20 cellular contexts compared by ENCODE assay signal in genomic region chr11:111412293-111412692, GRCh38. TPM values are rescaled to one million over a fixed set of nuclear protein-coding genes. Genes with fewer than 3 reads are reported as not detected.
"Had no signal": no experiment of that assay in that cellular context is flagged by ENCODE, and none has a peak within 500 bp of the region (broad histone marks: within the 10 kb centered on the region; RNA-seq: fewer than 3 reads in every experiment).

No MANE protein-coding gene starts in this region.

- H3K27ac Mint-ChIP-seq: activated naive CD8-positive, alpha-beta T cell treated with anti-CD3 and anti-CD28 coated beads, Interleukin-2, amount 10 ng/mL, durations not matched to agents 7 days and 5 days; naive thymus-derived CD8-positive, alpha-beta T cell; T-helper 17 cell had no signal

- H3K27me3 Mint-ChIP-seq: naive thymus-derived CD8-positive, alpha-beta T cell had no signal

- FAIRE-seq: pancreas had no signal

- ATAC-seq: foreskin keratinocyte; mucosa of descending colon; naive thymus-derived CD8-positive, alpha-beta T cell; pancreas; T-helper 17 cell had no signal

- H3K4me3 Mint-ChIP-seq: activated naive CD8-positive, alpha-beta T cell treated with anti-CD3 and anti-CD28 coated beads, Interleukin-2, amount 10 ng/mL, durations not matched to agents 7 days and 5 days; naive thymus-derived CD8-positive, alpha-beta T cell; T-helper 17 cell had no signal

- H3K9me3 Mint-ChIP-seq: activated naive CD8-positive, alpha-beta T cell treated with anti-CD3 and anti-CD28 coated beads, Interleukin-2, amount 10 ng/mL, durations not matched to agents 7 days and 5 days had no signal

- H3K27ac ChIP-seq: brain microvascular endothelial cell, foreskin keratinocyte, left ventricle myocardium inferior, pancreas, sigmoid colon, spleen, tibial nerve, uterus had no signal

- H3K27me3 ChIP-seq: brain microvascular endothelial cell, pancreas, sigmoid colon, spleen, tibial nerve, uterus had no signal

- DNase-seq: activated CD4-positive, alpha-beta T cell treated with anti-CD3 and anti-CD28 coated beads, Interleukin-2, amount 50 U/mL, for 1 hour; activated naive CD8-positive, alpha-beta T cell treated with anti-CD3 and anti-CD28 coated beads, Interleukin-2, amount 10 ng/mL, durations not matched to agents 7 days and 5 days; anterior cingulate cortex; brain microvascular endothelial cell; cortex of kidney; effector memory CD4-positive, alpha-beta T cell; foreskin keratinocyte; glutamatergic neuron; hypothalamus; left ventricle myocardium inferior; mucosa of descending colon; naive thymus-derived CD8-positive, alpha-beta T cell; pancreas; sigmoid colon; spleen; substantia nigra; T-helper 17 cell; uterus had no signal

- H3K9me3 ChIP-seq: left ventricle myocardium inferior, mucosa of descending colon, pancreas, sigmoid colon, spleen, tibial nerve, uterus had no signal

- H3K36me3 ChIP-seq: brain microvascular endothelial cell, left ventricle myocardium inferior, pancreas, sigmoid colon, spleen, tibial nerve, uterus had no signal

- H3K4me1 ChIP-seq: foreskin keratinocyte, uterus had no signal

- H3K4me3 ChIP-seq: left ventricle myocardium inferior, mucosa of descending colon, pancreas, sigmoid colon, spleen, tibial nerve, uterus had no signal

- H3K36me3 Mint-ChIP-seq: naive thymus-derived CD8-positive, alpha-beta T cell had no signal

RNA-seq across cellular contexts. Expression of gene POU2AF1, which starts 33.2 kb away (rescaled TPM):
- total RNA-seq: foreskin keratinocyte, kidney epithelial cell had no signal
- polyA plus RNA-seq: foreskin keratinocyte had no signal
